15 cellular contexts compared by ENCODE assay signal in the genomic region with DNA sequence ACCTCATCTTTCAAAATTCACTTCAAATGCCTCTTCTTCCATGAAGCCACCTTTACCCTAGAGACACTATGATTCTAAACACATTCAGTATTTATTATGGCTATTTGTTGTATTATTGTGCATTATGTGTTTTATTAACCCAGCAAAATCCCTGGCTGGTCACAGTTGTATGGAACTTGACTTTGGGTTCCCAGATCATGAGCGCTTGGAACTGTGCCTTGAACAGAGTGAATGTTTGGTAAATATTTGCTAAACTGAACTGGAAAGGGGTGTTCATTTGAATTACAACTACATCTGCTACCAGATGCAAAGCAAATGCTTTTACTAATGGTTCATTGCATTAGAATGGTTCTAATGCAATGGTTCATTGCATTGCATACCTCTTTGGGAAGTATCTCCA.
DNase-seq lines count a peak whose midpoint lies in the region; ATAC-seq and TF ChIP-seq lines count a peak whose summit lies in the region.
"Had no signal": no experiment of that assay in that cellular context is flagged by ENCODE, and none has a peak within 500 bp of the region (broad histone marks: within the 10 kb centered on the region; RNA-seq: fewer than 3 reads in every experiment).

No MANE protein-coding gene starts in this region.

- H3K27ac ChIP-seq in right lobe of liver = no peak overlapping the region
- H3K27ac ChIP-seq: 22Rv1, HL-60 had no signal

- H3K27me3 ChIP-seq in right lobe of liver = no peaks in the 10 kb centered on the region

- WGBS in right lobe of liver (ENCODE audit: insufficient coverage, low coverage, low lambda C conversion rate, missing lambda C conversion rate) = 53% methylated on average over 1 of the region's 1 CpG

- intact Hi-C loops in right lobe of liver (cut with DNase I) = no loop called here

- H3K4me1 ChIP-seq in right lobe of liver = peaks cover 0 to 6% (median 0%) of the 10 kb centered on the region in 4 donors
- H3K4me1 ChIP-seq: HAP-1 had no signal

- H3K4me3 ChIP-seq in right lobe of liver = no peak overlapping the region
- H3K4me3 ChIP-seq: HAP-1 had no signal

- H3K36me3 ChIP-seq in right lobe of liver = no peaks in the 10 kb centered on the region
- H3K36me3 ChIP-seq: HAP-1 had no signal

- peak; percentile 38 for DNase-seq in NCI-H748 (lab: John Stamatoyannopoulos, UW; ENCODE audit: unreplicated experiment)
- no peak for DNase-seq in NCI-H748 treated with DMSO at 0.1 percent for 48 hours (lab: John Stamatoyannopoulos, UW)
- peak; percentile 52 for DNase-seq in NCI-H345 (lab: John Stamatoyannopoulos, UW)
- peak; percentile 54 for DNase-seq in NCI-H774 (lab: John Stamatoyannopoulos, UW)
- peak in 2 of 3 donors; percentile 46 to 58 for DNase-seq in right lobe of liver
- no peak for DNase-seq in NCI-H146 treated with DMSO at 0.1 percent for 48 hours (lab: John Stamatoyannopoulos, UW; ENCODE audit: unreplicated experiment)
- no peak for DNase-seq in activated CD4-positive, alpha-beta T cell treated with anti-CD3 and anti-CD28 coated beads, Interleukin-2, amount 50 U/mL, for 48 hours
- DNase-seq in activated effector memory CD4-positive, alpha-beta T cell treated with anti-CD3 and anti-CD28 coated beads, Interleukin-2, amount 50 U/mL, for 16 hours = no peak
- DNase-seq: CD8-positive, alpha-beta T cell; COR-L47; DMS153; GF-D8 had no signal

- TF ChIP-seq CTCF in right lobe of liver (IDR thresholded peaks at IDR 0.05) = no peak

- no peaks in the 10 kb centered on the region for H3K9me3 ChIP-seq in right lobe of liver
- H3K9me3 ChIP-seq: HAP-1 had no signal

- peak; percentile 94 to 97 (median 96) for ATAC-seq in right lobe of liver
- ATAC-seq: CD8-positive, alpha-beta T cell had no signal

- TF ChIP-seq POLR2A in right lobe of liver (IDR thresholded peaks at IDR 0.05) = no peak

Comparison
In these comparisons a context has a peak if more than half of its experiments do, and no peak if none do; other contexts are left out.
1. DNase-seq: peak in NCI-H748 (single experiment), NCI-H345 (single experiment), NCI-H774 (single experiment) and right lobe of liver (2 of 3); none in NCI-H748 treated with DMSO at 0.1 percent for 48 hours (single experiment), NCI-H146 treated with DMSO at 0.1 percent for 48 hours (single experiment), activated CD4-positive, alpha-beta T cell treated with anti-CD3 and anti-CD28 coated beads, Interleukin-2, amount 50 U/mL, for 48 hours (0 of 2) and activated effector memory CD4-positive, alpha-beta T cell treated with anti-CD3 and anti-CD28 coated beads, Interleukin-2, amount 50 U/mL, for 16 hours (single experiment).